8 cellular contexts compared by ENCODE assay signal in genomic region chr13:99075268-99076191, GRCh38.
DNase-seq lines count a peak whose midpoint lies in the region; ATAC-seq and TF ChIP-seq lines count a peak whose summit lies in the region.

No MANE protein-coding gene starts in this region.

- no peak for TF ChIP-seq CTCF in GM12864 (IDR thresholded peaks at IDR 0.05; ENCODE audit: low read depth, low read length, missing control alignments)

- peak; percentile 43 for DNase-seq in GM12864 (ENCODE audit: low read depth)
- no peak for DNase-seq in activated naive CD4-positive, alpha-beta T cell treated with anti-CD3 and anti-CD28 coated beads, Interleukin-2, amount 50 U/mL, for 72 hours (ENCODE audit: low spot score in 2 of 2)
- no peak for DNase-seq in activated effector memory CD4-positive, alpha-beta T cell treated with Interleukin-2 at 50 U/mL for 16 hours
- DNase-seq in cerebellum (ENCODE audit: low spot score) = no peak
- no peak for DNase-seq in aorta
- no peak for DNase-seq in NCI-H1930 (lab: John Stamatoyannopoulos, UW)

- H3K27me3 ChIP-seq in aorta (ENCODE audit: control insufficient read depth in 1 of 2, insufficient read depth in 2 of 2, low read length in 1 of 2) = no peaks in the 10 kb centered on the region

- no peaks in the 10 kb centered on the region for H3K4me1 ChIP-seq in aorta (ENCODE audit: control insufficient read depth in 1 of 2, insufficient read depth in 2 of 2, low read length in 2 of 2)

- H3K36me3 Mint-ChIP-seq in activated naive CD4-positive, alpha-beta T cell treated with anti-CD3 and anti-CD28 coated beads, Interleukin-2, amount 50 U/mL, for 72 hours = peaks cover 14 to 60% of the 10 kb centered on the region in 2 donors

- H3K36me3 ChIP-seq in aorta (ENCODE audit: control insufficient read depth in 1 of 2, insufficient read depth in 2 of 2, low read length in 1 of 2) = peaks cover 0 to 2% of the 10 kb centered on the region in 2 donors

- ATAC-seq in GM19455 (IDR thresholded peaks at IDR 0.05; ENCODE audit: unreplicated experiment) (peak; percentile 85), HG03108 (IDR thresholded peaks at IDR 0.05; ENCODE audit: unreplicated experiment) (peak; percentile 80), aorta (ENCODE audit: low FRiP score) (no peak)
- ATAC-seq in activated naive CD4-positive, alpha-beta T cell treated with anti-CD3 and anti-CD28 coated beads, Interleukin-2, amount 50 U/mL, for 72 hours = peak; percentile 70 to 79

- 99 to 100% methylated on average over 1 of the region's 1 CpG for WGBS in aorta, 2 donors

- no peak overlapping the region for H3K27ac ChIP-seq in aorta (ENCODE audit: low read depth in 1 of 2, low read length in 2 of 2)

- H3K9me3 ChIP-seq in aorta (ENCODE audit: control insufficient read depth, low read length) = no peaks in the 10 kb centered on the region

- H3K9me3 Mint-ChIP-seq in activated naive CD4-positive, alpha-beta T cell treated with anti-CD3 and anti-CD28 coated beads, Interleukin-2, amount 50 U/mL, for 72 hours = peaks cover 3 to 34% of the 10 kb centered on the region in 2 donors

- H3K4me3 ChIP-seq in GM12864 (ENCODE audit: low read depth, low read length) (no peak overlapping the region; the same call in 1 of the 2 replicates), aorta (ENCODE audit: low read length in 2 of 2) (no peak overlapping the region)

- intact Hi-C loops in aorta (cut with DNase I) = no loop called here

- H3K27ac Mint-ChIP-seq in activated naive CD4-positive, alpha-beta T cell treated with anti-CD3 and anti-CD28 coated beads, Interleukin-2, amount 50 U/mL, for 72 hours = peak overlapping the region; percentile 63 to 91
